ENCODE assay signal across 28 cellular contexts in genomic region chr16:18836702-18837101, GRCh38. TPM values are rescaled to one million over a fixed set of nuclear protein-coding genes. Genes with fewer than 3 reads are reported as not detected.
DNase-seq lines count a peak whose midpoint lies in the region; ATAC-seq lines count a peak whose summit lies in the region.
"Had no signal": no experiment of that assay in that cellular context is flagged by ENCODE, and none has a peak within 500 bp of the region (broad histone marks: within the 10 kb centered on the region; RNA-seq: fewer than 3 reads in every experiment).

No MANE protein-coding gene starts in this region.

- no peaks in the 10 kb centered on the region for H3K9me3 Mint-ChIP-seq in activated CD4-positive, alpha-beta T cell treated with anti-CD3 and anti-CD28 coated beads for 36 hours (ENCODE audit: low read depth)
- no peaks in the 10 kb centered on the region for H3K9me3 Mint-ChIP-seq in activated naive CD4-positive, alpha-beta T cell treated with anti-CD3 and anti-CD28 coated beads, Interleukin-2, amount 50 U/mL, for 24 hours
- H3K9me3 Mint-ChIP-seq: naive thymus-derived CD8-positive, alpha-beta T cell had no signal

- DNase-seq in activated CD4-positive, alpha-beta T cell treated with anti-CD3 and anti-CD28 coated beads for 36 hours, result no peak
- DNase-seq in activated CD4-positive, alpha-beta T cell treated with anti-CD3 and anti-CD28 coated beads for 1 hour, result no peak
- no peak for DNase-seq in activated naive CD4-positive, alpha-beta T cell treated with anti-CD3 and anti-CD28 coated beads, Interleukin-2, amount 50 U/mL, for 16 hours
- no peak for DNase-seq in COLO829 (ENCODE audit: low spot score)
- DNase-seq: activated CD4-positive, alpha-beta T cell treated with anti-CD3 and anti-CD28 coated beads for 48 hours; activated CD8-positive, alpha-beta memory T cell treated with anti-CD3 and anti-CD28 coated beads, Interleukin-2, amount 50 U/mL, for 48 hours; aorta; DMS79 treated with DMSO at 0.1 percent for 48 hours; GDM1; HCEC 1CT; lower lobe of right lung; midbrain; MM.1S; naive thymus-derived CD8-positive, alpha-beta T cell; NCI-H1105 treated with DMSO at 0.1 percent for 48 hours; NCI-H1930; NCI-H526 treated with DMSO at 0.1 percent for 48 hours; PC-9; SK-N-SH; stimulated activated CD4-positive, alpha-beta T cell treated with anti-CD3 and anti-CD28 coated beads, Interleukin-4, amount 100 ng/mL, for 24 hours had no signal

- H3K36me3 Mint-ChIP-seq in activated CD4-positive, alpha-beta T cell treated with anti-CD3 and anti-CD28 coated beads for 36 hours (ENCODE audit: low read depth), result peaks cover 57% of the 10 kb centered on the region
- H3K36me3 Mint-ChIP-seq in activated naive CD4-positive, alpha-beta T cell treated with anti-CD3 and anti-CD28 coated beads, Interleukin-2, amount 50 U/mL, for 24 hours, result peaks cover 36% of the 10 kb centered on the region

- peaks cover 16% of the 10 kb centered on the region for H3K4me1 Mint-ChIP-seq in activated CD4-positive, alpha-beta T cell treated with anti-CD3 and anti-CD28 coated beads for 36 hours
- peaks cover 14% of the 10 kb centered on the region for H3K4me1 Mint-ChIP-seq in activated naive CD4-positive, alpha-beta T cell treated with anti-CD3 and anti-CD28 coated beads, Interleukin-2, amount 50 U/mL, for 24 hours
- H3K4me1 Mint-ChIP-seq: CD14-positive monocyte; naive thymus-derived CD8-positive, alpha-beta T cell had no signal

- H3K27ac Mint-ChIP-seq in activated CD4-positive, alpha-beta T cell treated with anti-CD3 and anti-CD28 coated beads for 36 hours, result peak overlapping the region; percentile 73
- peak overlapping the region; percentile 95 for H3K27ac Mint-ChIP-seq in activated naive CD4-positive, alpha-beta T cell treated with anti-CD3 and anti-CD28 coated beads, Interleukin-2, amount 50 U/mL, for 24 hours
- H3K27ac Mint-ChIP-seq: CD14-positive monocyte had no signal

- POLR2A ChIA-PET in activated CD4-positive, alpha-beta T cell treated with anti-CD3 and anti-CD28 coated beads for 36 hours (lab: Charles Lee), result interaction anchor here (1.0 kb wide), 1 partner anchor 19 kb away, joined by 3 read pairs; no protein-coding TSS in a partner anchor

- ATAC-seq in activated CD4-positive, alpha-beta T cell treated with anti-CD3 and anti-CD28 coated beads for 36 hours, result peak; percentile 98
- ATAC-seq in HG03045 (IDR thresholded peaks at IDR 0.05; ENCODE audit: unreplicated experiment), result no peak
- no peak for ATAC-seq in GM21360 (IDR thresholded peaks at IDR 0.05; ENCODE audit: unreplicated experiment)
- ATAC-seq: gastroesophageal sphincter; lower lobe of right lung; naive thymus-derived CD8-positive, alpha-beta T cell; Right ventricle myocardium inferior had no signal

- no peaks in the 10 kb centered on the region for H3K27me3 Mint-ChIP-seq in activated CD4-positive, alpha-beta T cell treated with anti-CD3 and anti-CD28 coated beads for 36 hours
- no peaks in the 10 kb centered on the region for H3K27me3 Mint-ChIP-seq in activated naive CD4-positive, alpha-beta T cell treated with anti-CD3 and anti-CD28 coated beads, Interleukin-2, amount 50 U/mL, for 24 hours
- H3K27me3 Mint-ChIP-seq: naive thymus-derived CD8-positive, alpha-beta T cell had no signal

- intact Hi-C loops in activated CD4-positive, alpha-beta T cell treated with anti-CD3 and anti-CD28 coated beads for 36 hours (cut with DNase I, micrococcal nuclease), result loop anchor here (2.0 to 10.0 kb wide), 3 partner anchors 34 to 128 kb away; partner anchors contain the start of gene ARL6IP1 (in 2 of the 2)

- no peak overlapping the region for H3K4me3 Mint-ChIP-seq in activated CD4-positive, alpha-beta T cell treated with anti-CD3 and anti-CD28 coated beads for 36 hours
- peak overlapping the region; percentile 30 for H3K4me3 Mint-ChIP-seq in activated naive CD4-positive, alpha-beta T cell treated with anti-CD3 and anti-CD28 coated beads, Interleukin-2, amount 50 U/mL, for 24 hours
- H3K4me3 Mint-ChIP-seq: CD14-positive monocyte; naive thymus-derived CD8-positive, alpha-beta T cell had no signal

- peak overlapping the region; percentile 35 for H3K27ac ChIP-seq in cingulate gyrus (ENCODE audit: low read depth, low read length)
- H3K27ac ChIP-seq: gastroesophageal sphincter, hepatocyte, lower lobe of right lung, PC-9 had no signal

- CTCF ChIA-PET in activated CD4-positive, alpha-beta T cell treated with anti-CD3 and anti-CD28 coated beads for 36 hours (lab: Charles Lee), result interaction anchor here (2.0 to 2.5 kb wide), 2 partner anchors 11 to 35 kb away, joined by 5 to 10 read pairs; partner anchors contain the start of gene ARL6IP1

RNA-seq across cellular contexts. Expression of gene ARL6IP1, which starts 35.4 kb away (rescaled TPM):
- 100 to 1,000 TPM in 1 of 2 experiments, 10 to 100 TPM in 1; 92.0 to 102 TPM for total RNA-seq in activated CD4-positive, alpha-beta T cell treated with anti-CD3 and anti-CD28 coated beads for 36 hours

RNA-seq across cellular contexts. Expression of gene RPS15A, which starts 46.6 kb away (rescaled TPM):
- total RNA-seq in activated CD4-positive, alpha-beta T cell treated with anti-CD3 and anti-CD28 coated beads for 36 hours, result 1,000 to 10,000 TPM; 1,904 to 2,150 TPM
